In the genomic region with DNA sequence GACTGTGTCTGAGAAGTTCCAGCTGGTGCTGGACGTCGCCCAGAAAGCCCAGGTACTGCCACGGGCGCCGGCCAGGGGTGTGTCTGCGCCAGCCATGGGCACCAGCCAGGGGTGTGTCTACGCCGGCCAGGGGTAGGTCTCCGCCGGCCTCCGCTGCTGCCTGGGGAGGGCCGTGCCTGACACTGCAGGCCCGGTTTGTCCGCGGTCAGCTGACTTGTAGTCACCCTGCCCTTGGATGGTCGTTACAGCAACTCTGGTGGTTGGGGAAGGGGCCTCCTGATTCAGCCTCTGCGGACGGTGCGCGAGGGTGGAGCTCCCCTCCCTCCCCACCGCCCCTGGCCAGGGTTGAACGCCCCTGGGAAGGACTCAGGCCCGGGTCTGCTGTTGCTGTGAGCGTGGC, we compare ENCODE assay signal across 28 cellular contexts.
"Had no signal": no experiment of that assay in that cellular context is flagged by ENCODE, and none has a peak within 500 bp of the region (broad histone marks: within the 10 kb centered on the region; RNA-seq: fewer than 3 reads in every experiment).

No MANE protein-coding gene starts in this region.

- H3K27ac ChIP-seq: brain microvascular endothelial cell, esophagus muscularis mucosa, foreskin keratinocyte, gastrocnemius medialis had no signal

- ATAC-seq: activated CD4-positive, alpha-beta T cell treated with anti-CD3 and anti-CD28 coated beads for 36 hours; activated CD8-positive, alpha-beta memory T cell treated with anti-CD3 and anti-CD28 coated beads, Interleukin-2, amount 10 ng/mL, durations not matched to agents 7 days and 5 days; activated CD8-positive, alpha-beta T cell treated with anti-CD3 and anti-CD28 coated beads, Interleukin-2, amount 10 ng/mL, durations not matched to agents 7 days and 5 days; activated naive CD4-positive, alpha-beta T cell treated with anti-CD3 and anti-CD28 coated beads, Interleukin-2, amount 50 U/mL, for 72 hours; effector memory CD8-positive, alpha-beta T cell; foreskin keratinocyte; gastrocnemius medialis had no signal

- H3K36me3 ChIP-seq: brain microvascular endothelial cell had no signal

- DNase-seq: activated CD4-positive, alpha-beta memory T cell treated with anti-CD3 and anti-CD28 coated beads for 36 hours; activated CD4-positive, alpha-beta T cell treated with anti-CD3 and anti-CD28 coated beads for 36 hours; activated CD4-positive, alpha-beta T cell treated with anti-CD3 and anti-CD28 coated beads, Interleukin-2, amount 10 ng/mL, durations not matched to agents 24 days and 14 days; activated CD4-positive, CD25-positive, alpha-beta regulatory T cell; activated CD4-positive, CD25-positive, alpha-beta regulatory T cell treated with anti-CD3 and anti-CD28 coated beads, Interleukin-2, amount 50 U/mL, for 72 hours; activated CD8-positive, alpha-beta memory T cell treated with anti-CD3 and anti-CD28 coated beads, Interleukin-2, amount 10 ng/mL, durations not matched to agents 7 days and 5 days; activated CD8-positive, alpha-beta memory T cell treated with anti-CD3 and anti-CD28 coated beads, Interleukin-2, amount 50 U/mL, for 4 hours; activated CD8-positive, alpha-beta T cell treated with anti-CD3 and anti-CD28 coated beads, Interleukin-2, amount 10 ng/mL, durations not matched to agents 7 days and 5 days; activated effector memory CD4-positive, alpha-beta T cell treated with anti-CD3 and anti-CD28 coated beads, Interleukin-2, amount 50 U/mL, for 16 hours; activated naive CD4-positive, alpha-beta T cell treated with anti-CD3 and anti-CD28 coated beads, Interleukin-2, amount 10 ng/mL, durations not matched to agents 7 days and 5 days; activated naive CD8-positive, alpha-beta T cell treated with anti-CD3 and anti-CD28 coated beads, Interleukin-2, amount 10 ng/mL, durations not matched to agents 7 days and 5 days; activated T-cell treated with anti-CD3 and anti-CD28 coated beads, Interleukin-2, amount 50 U/mL, for 1 hour; activated T-cell treated with anti-CD3 and anti-CD28 coated beads, Interleukin-2, amount 50 U/mL, for 48 hours; amniotic stem cell; anterior cingulate cortex; brain microvascular endothelial cell; caudate nucleus; cortex of kidney; dermis blood vessel endothelial cell; effector CD4-positive, alpha-beta T cell; effector memory CD8-positive, alpha-beta T cell; erythroblast; foreskin keratinocyte; gastrocnemius medialis; glutamatergic neuron; T-helper 2 cell had no signal

- H3K4me1 ChIP-seq: foreskin keratinocyte, gastrocnemius medialis had no signal

- H3K27me3 ChIP-seq: brain microvascular endothelial cell, esophagus muscularis mucosa, foreskin keratinocyte, gastrocnemius medialis had no signal

- H3K4me3 ChIP-seq: esophagus muscularis mucosa, gastrocnemius medialis had no signal

- H3K9me3 ChIP-seq: esophagus muscularis mucosa, gastrocnemius medialis had no signal
